Comparison of ENCODE assay signal across 2 cellular contexts in the genomic region with DNA sequence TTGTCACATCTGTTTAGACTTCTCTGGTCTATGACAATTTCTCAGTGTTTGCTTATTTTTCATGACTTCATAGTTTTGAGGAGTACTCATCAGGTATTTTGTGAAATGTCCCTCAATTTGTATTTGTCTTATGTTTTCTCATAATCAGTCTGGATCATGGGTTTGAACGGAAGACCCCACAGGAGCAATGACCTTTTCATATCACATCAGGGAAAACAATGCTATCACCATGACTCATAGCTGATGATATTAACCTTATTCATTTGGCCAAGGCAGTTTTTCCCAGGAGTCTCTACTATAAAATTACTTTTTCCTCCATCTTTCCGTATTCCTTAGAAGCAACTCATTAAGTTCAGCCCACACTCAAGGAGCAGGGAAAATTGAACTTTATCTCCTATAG.
TF ChIP-seq lines count a peak whose summit lies in the region.

No MANE protein-coding gene starts in this region.

TF ChIP-seq in A549, 52 proteins besides CTCF, POLR2A, EP300 and RAD21 (continued from another document):
- TF ChIP-seq FOSL2 (IDR thresholded peaks at IDR 0.05) (peak; percentile 99), FOSL2 (CRISPR knock-in tag; IDR thresholded peaks at IDR 0.05) (peak; percentile 99), JUNB (IDR thresholded peaks at IDR 0.05) (peak; percentile 99), GATA3 (IDR thresholded peaks at IDR 0.05; ENCODE audit: borderline replicate concordance) (peak; percentile 98), HOXB5 (CRISPR knock-in tag; IDR thresholded peaks at IDR 0.05) (peak; percentile 88), RNF2 (IDR thresholded peaks at IDR 0.05; ENCODE audit: borderline replicate concordance, low read depth) (no peak), NR3C1 (IDR thresholded peaks at IDR 0.05) (no peak), FOXS1 (CRISPR knock-in tag; IDR thresholded peaks at IDR 0.05) (peak; percentile 22; the same call in 1 of the 2 replicates), MAZ (IDR thresholded peaks at IDR 0.05; ENCODE audit: borderline replicate concordance, low read depth, low read length) (no peak), MAFK (IDR thresholded peaks at IDR 0.05; ENCODE audit: partially characterized antibody) (peak; percentile 83), CEBPB (IDR thresholded peaks at IDR 0.05) (peak; percentile 80 to 87), SMC3 (IDR thresholded peaks at IDR 0.05) (peak; percentile 8; the same call in 1 of the 3 replicates), JUN (IDR thresholded peaks at IDR 0.05) (peak; percentile 98 to 99)
- TF ChIP-seq, protein P1, sequence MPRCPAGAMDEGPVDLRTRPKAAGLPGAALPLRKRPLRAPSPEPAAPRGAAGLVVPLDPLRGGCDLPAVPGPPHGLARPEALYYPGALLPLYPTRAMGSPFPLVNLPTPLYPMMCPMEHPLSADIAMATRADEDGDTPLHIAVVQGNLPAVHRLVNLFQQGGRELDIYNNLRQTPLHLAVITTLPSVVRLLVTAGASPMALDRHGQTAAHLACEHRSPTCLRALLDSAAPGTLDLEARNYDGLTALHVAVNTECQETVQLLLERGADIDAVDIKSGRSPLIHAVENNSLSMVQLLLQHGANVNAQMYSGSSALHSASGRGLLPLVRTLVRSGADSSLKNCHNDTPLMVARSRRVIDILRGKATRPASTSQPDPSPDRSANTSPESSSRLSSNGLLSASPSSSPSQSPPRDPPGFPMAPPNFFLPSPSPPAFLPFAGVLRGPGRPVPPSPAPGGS (IDR thresholded peaks at IDR 0.05), result peak; percentile 97
- TF ChIP-seq, protein P2, sequence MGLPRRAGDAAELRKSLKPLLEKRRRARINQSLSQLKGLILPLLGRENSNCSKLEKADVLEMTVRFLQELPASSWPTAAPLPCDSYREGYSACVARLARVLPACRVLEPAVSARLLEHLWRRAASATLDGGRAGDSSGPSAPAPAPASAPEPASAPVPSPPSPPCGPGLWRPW (IDR thresholded peaks at IDR 0.05), result 0 out of 2 replicates have a peak, but pooled peaks have one; percentile 58
- TF ChIP-seq, protein P3, sequence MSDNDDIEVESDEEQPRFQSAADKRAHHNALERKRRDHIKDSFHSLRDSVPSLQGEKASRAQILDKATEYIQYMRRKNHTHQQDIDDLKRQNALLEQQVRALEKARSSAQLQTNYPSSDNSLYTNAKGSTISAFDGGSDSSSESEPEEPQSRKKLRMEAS (IDR thresholded peaks at IDR 0.05), result peak; percentile 75
- TF ChIP-seq, protein P4, sequence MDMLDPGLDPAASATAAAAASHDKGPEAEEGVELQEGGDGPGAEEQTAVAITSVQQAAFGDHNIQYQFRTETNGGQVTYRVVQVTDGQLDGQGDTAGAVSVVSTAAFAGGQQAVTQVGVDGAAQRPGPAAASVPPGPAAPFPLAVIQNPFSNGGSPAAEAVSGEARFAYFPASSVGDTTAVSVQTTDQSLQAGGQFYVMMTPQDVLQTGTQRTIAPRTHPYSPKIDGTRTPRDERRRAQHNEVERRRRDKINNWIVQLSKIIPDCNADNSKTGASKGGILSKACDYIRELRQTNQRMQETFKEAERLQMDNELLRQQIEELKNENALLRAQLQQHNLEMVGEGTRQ (IDR thresholded peaks at IDR 0.05), result no peak

TF ChIP-seq in HCT116, 20 proteins besides CTCF, POLR2A, EP300 and RAD21 (continued from another document):
- no peak for TF ChIP-seq ZFX (IDR thresholded peaks at IDR 0.05)
- TF ChIP-seq FOSL1 (IDR thresholded peaks at IDR 0.05; ENCODE audit: low read depth), result peak; percentile 88
- 0 out of 2 replicates have a peak, but pooled peaks have one; percentile 19 for TF ChIP-seq CBX3 (IDR thresholded peaks at IDR 0.05; ENCODE audit: low read depth)
- TF ChIP-seq, protein P5, sequence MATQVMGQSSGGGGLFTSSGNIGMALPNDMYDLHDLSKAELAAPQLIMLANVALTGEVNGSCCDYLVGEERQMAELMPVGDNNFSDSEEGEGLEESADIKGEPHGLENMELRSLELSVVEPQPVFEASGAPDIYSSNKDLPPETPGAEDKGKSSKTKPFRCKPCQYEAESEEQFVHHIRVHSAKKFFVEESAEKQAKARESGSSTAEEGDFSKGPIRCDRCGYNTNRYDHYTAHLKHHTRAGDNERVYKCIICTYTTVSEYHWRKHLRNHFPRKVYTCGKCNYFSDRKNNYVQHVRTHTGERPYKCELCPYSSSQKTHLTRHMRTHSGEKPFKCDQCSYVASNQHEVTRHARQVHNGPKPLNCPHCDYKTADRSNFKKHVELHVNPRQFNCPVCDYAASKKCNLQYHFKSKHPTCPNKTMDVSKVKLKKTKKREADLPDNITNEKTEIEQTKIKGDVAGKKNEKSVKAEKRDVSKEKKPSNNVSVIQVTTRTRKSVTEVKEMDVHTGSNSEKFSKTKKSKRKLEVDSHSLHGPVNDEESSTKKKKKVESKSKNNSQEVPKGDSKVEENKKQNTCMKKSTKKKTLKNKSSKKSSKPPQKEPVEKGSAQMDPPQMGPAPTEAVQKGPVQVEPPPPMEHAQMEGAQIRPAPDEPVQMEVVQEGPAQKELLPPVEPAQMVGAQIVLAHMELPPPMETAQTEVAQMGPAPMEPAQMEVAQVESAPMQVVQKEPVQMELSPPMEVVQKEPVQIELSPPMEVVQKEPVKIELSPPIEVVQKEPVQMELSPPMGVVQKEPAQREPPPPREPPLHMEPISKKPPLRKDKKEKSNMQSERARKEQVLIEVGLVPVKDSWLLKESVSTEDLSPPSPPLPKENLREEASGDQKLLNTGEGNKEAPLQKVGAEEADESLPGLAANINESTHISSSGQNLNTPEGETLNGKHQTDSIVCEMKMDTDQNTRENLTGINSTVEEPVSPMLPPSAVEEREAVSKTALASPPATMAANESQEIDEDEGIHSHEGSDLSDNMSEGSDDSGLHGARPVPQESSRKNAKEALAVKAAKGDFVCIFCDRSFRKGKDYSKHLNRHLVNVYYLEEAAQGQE (IDR thresholded peaks at IDR 0.05; ENCODE audit: low read depth), result no peak
- TF ChIP-seq CEBPB (IDR thresholded peaks at IDR 0.05; ENCODE audit: low read depth), result peak; percentile 41; the same call in 1 of the 2 replicates
- no peak for TF ChIP-seq EZH2 (IDR thresholded peaks at IDR 0.05)
- no peak for TF ChIP-seq SRF (IDR thresholded peaks at IDR 0.05; ENCODE audit: low read depth)
- no peak for TF ChIP-seq ZNF274 (IDR thresholded peaks at IDR 0.05; ENCODE audit: low read depth, low read length)
- peak; percentile 76 for TF ChIP-seq SP1 (IDR thresholded peaks at IDR 0.05; ENCODE audit: low read depth)
- peak; percentile 58; the same call in 1 of the 2 replicates for TF ChIP-seq POLR2AphosphoS5 (IDR thresholded peaks at IDR 0.05; ENCODE audit: low read depth, low read length)
